In the genomic region with DNA sequence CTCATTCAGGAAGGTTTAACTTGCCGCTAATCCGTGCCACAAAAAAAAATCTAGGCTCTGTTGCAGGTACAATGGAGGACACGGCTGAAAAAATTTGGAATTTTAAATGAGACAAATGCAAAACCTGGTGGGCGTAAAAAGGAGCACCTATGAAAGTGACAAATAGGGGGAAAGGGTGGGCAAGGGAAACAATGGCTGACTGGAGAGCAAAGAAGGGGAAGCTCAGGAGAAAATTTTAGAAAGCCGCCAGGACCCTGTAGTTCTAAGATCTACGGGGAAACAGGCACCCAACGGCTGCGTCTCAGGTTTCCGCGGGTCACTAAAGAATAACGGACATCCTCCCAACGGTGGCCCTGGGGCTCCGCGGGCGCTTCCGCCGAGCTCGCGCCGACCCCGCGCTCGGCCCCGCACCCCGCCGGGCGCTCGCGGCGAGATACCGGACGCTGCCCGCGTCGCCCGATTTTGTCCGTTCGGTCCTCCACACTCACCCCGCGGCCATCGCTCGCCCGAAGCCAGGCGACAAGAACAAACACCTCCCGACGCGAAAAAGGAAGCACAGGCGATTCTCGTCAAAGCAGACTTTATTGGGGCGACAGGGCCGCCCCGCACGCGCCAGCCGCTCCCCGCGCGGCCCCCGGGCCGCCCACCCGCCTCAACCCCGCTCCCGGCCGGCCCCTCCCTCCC, we compare ENCODE assay signal across 8 cellular contexts. TPM values are rescaled to one million over a fixed set of nuclear protein-coding genes. Genes with fewer than 3 reads are reported as not detected.
DNase-seq lines count a peak whose midpoint lies in the region; ATAC-seq and TF ChIP-seq lines count a peak whose summit lies in the region.

No MANE protein-coding gene starts in this region.

- peak; percentile 14 for ATAC-seq in GM19025 (IDR thresholded peaks at IDR 0.05; ENCODE audit: low read depth, unreplicated experiment)

- H3K27me3 Mint-ChIP-seq in activated naive CD8-positive, alpha-beta T cell treated with anti-CD3 and anti-CD28 coated beads for 36 hours, result peaks cover 3% of the 10 kb centered on the region

- no peaks in the 10 kb centered on the region for H3K27me3 ChIP-seq in right atrium auricular region

- TF ChIP-seq CTCF in AG09309 (IDR thresholded peaks at IDR 0.05; ENCODE audit: control insufficient read depth, insufficient read depth, low read depth, low read length, missing control alignments), result no peak
- TF ChIP-seq CTCF in right atrium auricular region (IDR thresholded peaks at IDR 0.05), result no peak

- no peaks in the 10 kb centered on the region for H3K36me3 ChIP-seq in right atrium auricular region

- peak; percentile 37; the same call in 1 of the 2 replicates for TF ChIP-seq POLR2A in Raji (IDR thresholded peaks at IDR 0.05; ENCODE audit: insufficient read depth, low read depth, low read length)

- H3K4me3 ChIP-seq in AG09309 (ENCODE audit: control insufficient read depth, low read depth, low read length) (peak overlapping the region; percentile 74), right atrium auricular region (peak overlapping the region; percentile 70 to 99)
- H3K4me3 ChIP-seq in Jurkat, Clone E6-1 (ENCODE audit: low read length), result peak overlapping the region; percentile 91

- H3K9me3 ChIP-seq in right atrium auricular region, result no peaks in the 10 kb centered on the region

- H3K9me3 Mint-ChIP-seq in activated naive CD8-positive, alpha-beta T cell treated with anti-CD3 and anti-CD28 coated beads for 36 hours, result no peaks in the 10 kb centered on the region

- no peak for DNase-seq in AG09309 (ENCODE audit: low read depth)
- DNase-seq in Jurkat, Clone E6-1 (ENCODE audit: low read depth, low spot score), result no peak
- peak; percentile 67 for DNase-seq in activated naive CD8-positive, alpha-beta T cell treated with anti-CD3 and anti-CD28 coated beads for 36 hours
- no peak for DNase-seq in right atrium auricular region (ENCODE audit: low spot score)
- peak; percentile 72 for DNase-seq in retina
- no peak for DNase-seq in globus pallidus (ENCODE audit: low spot score)

- peak overlapping the region; percentile 96 to 98 for H3K27ac ChIP-seq in right atrium auricular region

- peaks cover 45% of the 10 kb centered on the region for H3K36me3 Mint-ChIP-seq in activated naive CD8-positive, alpha-beta T cell treated with anti-CD3 and anti-CD28 coated beads for 36 hours

- H3K4me3 Mint-ChIP-seq in activated naive CD8-positive, alpha-beta T cell treated with anti-CD3 and anti-CD28 coated beads for 36 hours, result peak overlapping the region; percentile 95

- peaks cover 55% of the 10 kb centered on the region for H3K4me1 Mint-ChIP-seq in activated naive CD8-positive, alpha-beta T cell treated with anti-CD3 and anti-CD28 coated beads for 36 hours

- H3K27ac Mint-ChIP-seq in activated naive CD8-positive, alpha-beta T cell treated with anti-CD3 and anti-CD28 coated beads for 36 hours, result peak overlapping the region; percentile 95

- H3K4me1 ChIP-seq in right atrium auricular region, result peaks cover 0 to 38% of the 10 kb centered on the region in 2 donors

RNA-seq across cellular contexts. Expression of gene YY1, which starts 1.1 kb away (rescaled TPM):
- polyA plus RNA-seq in Jurkat, Clone E6-1 (2012; ENCODE audit: insufficient read depth, insufficient read length), result 135 TPM
- total RNA-seq in activated naive CD8-positive, alpha-beta T cell treated with anti-CD3 and anti-CD28 coated beads for 36 hours, result 100 to 1,000 TPM; 109 to 119 TPM
- total RNA-seq in right atrium auricular region, result 10 to 100 TPM; 31.3 to 36.3 TPM

Comparison
In these comparisons a context has a peak if more than half of its experiments do, and no peak if none do; other contexts are left out.
1. DNase-seq: peak in activated naive CD8-positive, alpha-beta T cell treated with anti-CD3 and anti-CD28 coated beads for 36 hours (single experiment) and retina (single experiment); none in AG09309 (single experiment), Jurkat, Clone E6-1 (single experiment), right atrium auricular region (single experiment) and globus pallidus (single experiment).
2. Peak in every context shown above with its lines, with median percentiles within 50 percentile points of each other: H3K4me3 ChIP-seq.